In genomic region chr10:116403740-116404250, GRCh38 we compare ENCODE assay signal across 18 cellular contexts. TPM values are rescaled to one million over a fixed set of nuclear protein-coding genes. Genes with fewer than 3 reads are reported as not detected.
DNase-seq lines count a peak whose midpoint lies in the region; ATAC-seq and TF ChIP-seq lines count a peak whose summit lies in the region.
"Had no signal": no experiment of that assay in that cellular context is flagged by ENCODE, and none has a peak within 500 bp of the region (broad histone marks: within the 10 kb centered on the region; RNA-seq: fewer than 3 reads in every experiment).

No MANE protein-coding gene starts in this region.

- no peak for TF ChIP-seq CTCF in RWPE1 (conservative IDR thresholded peaks at IDR 0.05; ENCODE audit: low read depth)

- no peak overlapping the region for H3K4me2 ChIP-seq in mesendoderm (ENCODE audit: low read length)

- no peak for ATAC-seq in HG03571 (IDR thresholded peaks at IDR 0.05; ENCODE audit: unreplicated experiment)
- ATAC-seq: GM12878, HepG2, Panc1 had no signal

- no peak overlapping the region for H3K4me3 ChIP-seq in mesendoderm (ENCODE audit: low read length)
- H3K4me3 ChIP-seq: GM12878, SJSA1 had no signal

- no peaks in the 10 kb centered on the region for H3K27me3 ChIP-seq in mesendoderm (ENCODE audit: insufficient read depth, low read length, poor library complexity)
- H3K27me3 ChIP-seq: SJSA1 had no signal

- peak; percentile 20 for DNase-seq in D341Med (ENCODE audit: low spot score)
- DNase-seq in EL: peak; percentile 3
- DNase-seq in NCI-H82 treated with DMSO at 0.1 percent for 48 hours (lab: John Stamatoyannopoulos, UW; ENCODE audit: unreplicated experiment): peak; percentile 92
- DNase-seq in mesendoderm: peak; percentile 67
- no peak for DNase-seq in RWPE1 (ENCODE audit: low spot score)
- no peak for DNase-seq in UCSD-AML1 (lab: John Stamatoyannopoulos, UW; ENCODE audit: unreplicated experiment)
- DNase-seq: AML-193, KBM-7, NCI-H1105 treated with DMSO at 0.1 percent for 48 hours, NCI-H1694, NCI-H2227 treated with DMSO at 0.1 percent for 48 hours, NCI-H510A treated with DMSO at 0.1 percent for 48 hours had no signal

- H3K23ac ChIP-seq in mesendoderm (ENCODE audit: low read length): no peak overlapping the region

- no peak overlapping the region for H2BK120ac ChIP-seq in mesendoderm (ENCODE audit: low read depth, low read length)

- H2BK15ac ChIP-seq in mesendoderm (replicated peaks; ENCODE audit: low read depth): no peak overlapping the region

- H3K4me1 ChIP-seq in mesendoderm (ENCODE audit: control insufficient read depth, low read depth, low read length): no peaks in the 10 kb centered on the region
- H3K4me1 ChIP-seq: SJSA1 had no signal

- H4K5ac ChIP-seq in mesendoderm (ENCODE audit: low read length): no peak overlapping the region

- no peak overlapping the region for H2AK5ac ChIP-seq in mesendoderm (ENCODE audit: low read length)

- POLR2A ChIA-PET in RWPE1 (lab: Yijun Ruan, JAX; ENCODE audit: low non-redundant PET): no interaction called here

- no peaks in the 10 kb centered on the region for H3K79me2 ChIP-seq in mesendoderm (ENCODE audit: control insufficient read depth, insufficient read depth, low read length)

- H3K27ac ChIP-seq in mesendoderm (ENCODE audit: low read depth, low read length) (no peak overlapping the region), RWPE1 (no peak overlapping the region)
- H3K27ac ChIP-seq: SJSA1 had no signal

- H3K4ac ChIP-seq in mesendoderm (ENCODE audit: low read depth, low read length): no peak overlapping the region

- CTCF ChIA-PET in RWPE1 (lab: Yijun Ruan, JAX): no interaction called here

- no CpG with 5 or more reads among the region's 6 CpGs for WGBS in mesendoderm (ENCODE audit: extremely low coverage, insufficient coverage, low lambda C conversion rate)

- H3K18ac ChIP-seq in mesendoderm (ENCODE audit: low read length): no peak overlapping the region

- H3K9ac ChIP-seq in mesendoderm (ENCODE audit: low read length): no peak overlapping the region

- H3K36me3 ChIP-seq in mesendoderm (ENCODE audit: control insufficient read depth, insufficient read depth, low read length): no peaks in the 10 kb centered on the region
- H3K36me3 ChIP-seq: SJSA1 had no signal

- no peak overlapping the region for H3K56ac ChIP-seq in mesendoderm (ENCODE audit: low read length)

- no peak overlapping the region for H2BK5ac ChIP-seq in mesendoderm (ENCODE audit: low read length)

- H4K8ac ChIP-seq in mesendoderm (ENCODE audit: low read depth, low read length): no peak overlapping the region

- H3K79me1 ChIP-seq in mesendoderm (ENCODE audit: low read length): no peaks in the 10 kb centered on the region

RNA-seq across cellular contexts. Expression of gene PNLIPRP3, which starts 23.9 kb away (rescaled TPM):
- polyA plus RNA-seq in mesendoderm (2013, experiment 1 of 2): not detected
- polyA plus RNA-seq in mesendoderm (2013, experiment 2 of 2): not detected
- polyA plus RNA-seq: CD14-positive monocyte, HepG2 had no signal

Comparison
In these comparisons a context has a peak if more than half of its experiments do, and no peak if none do; other contexts are left out.
1. DNase-seq: peak in D341Med (single experiment), EL (single experiment), NCI-H82 treated with DMSO at 0.1 percent for 48 hours (single experiment) and mesendoderm (single experiment); none in RWPE1 (single experiment) and UCSD-AML1 (single experiment).